ENCODE assay signal across 8 cellular contexts in the genomic region with DNA sequence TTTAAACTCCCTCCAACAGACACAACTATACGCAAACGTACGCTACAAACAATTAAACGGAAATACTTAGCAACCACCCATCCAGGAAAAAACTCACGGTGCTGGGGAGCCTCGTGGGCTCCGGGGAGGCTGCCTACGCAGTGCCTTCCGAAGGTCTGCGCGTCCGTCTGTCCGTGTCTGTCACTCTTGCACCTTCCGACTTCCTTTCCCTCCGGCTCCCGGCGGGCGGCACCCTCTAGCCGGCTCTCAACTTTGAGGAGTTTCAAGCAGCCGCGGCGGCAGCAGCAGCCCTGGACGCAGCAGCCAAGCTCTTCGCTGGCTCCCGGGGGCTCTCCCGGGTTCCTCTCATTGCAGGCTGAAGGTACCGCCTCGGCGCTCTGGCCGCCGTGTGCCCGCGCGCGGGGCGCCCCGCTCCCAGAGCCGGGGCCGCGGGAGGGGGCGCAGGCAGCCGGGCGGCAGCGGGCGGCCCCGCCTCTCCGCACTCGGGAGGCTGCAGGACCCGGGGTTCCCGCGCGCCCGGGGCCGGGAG. TPM values are rescaled to one million over a fixed set of nuclear protein-coding genes. Genes with fewer than 3 reads are reported as not detected.
DNase-seq lines count a peak whose midpoint lies in the region; ATAC-seq, FAIRE-seq and TF ChIP-seq lines count a peak whose summit lies in the region.

A gene with protein sequence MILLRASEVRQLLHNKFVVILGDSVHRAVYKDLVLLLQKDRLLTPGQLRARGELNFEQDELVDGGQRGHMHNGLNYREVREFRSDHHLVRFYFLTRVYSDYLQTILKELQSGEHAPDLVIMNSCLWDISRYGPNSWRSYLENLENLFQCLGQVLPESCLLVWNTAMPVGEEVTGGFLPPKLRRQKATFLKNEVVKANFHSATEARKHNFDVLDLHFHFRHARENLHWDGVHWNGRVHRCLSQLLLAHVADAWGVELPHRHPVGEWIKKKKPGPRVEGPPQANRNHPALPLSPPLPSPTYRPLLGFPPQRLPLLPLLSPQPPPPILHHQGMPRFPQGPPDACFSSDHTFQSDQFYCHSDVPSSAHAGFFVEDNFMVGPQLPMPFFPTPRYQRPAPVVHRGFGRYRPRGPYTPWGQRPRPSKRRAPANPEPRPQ (plus strand): TSS at position 257 of the 529 bp plus-strand sequence. CDS start 155,443 bp downstream, outside the sequence.

- ATAC-seq in GM21447 (IDR thresholded peaks at IDR 0.05; ENCODE audit: unreplicated experiment), result peak; percentile 61

- H3K9ac ChIP-seq in astrocyte (ENCODE audit: low read length), result peak within 1 kb of the TSS; percentile 97
- peak within 1 kb of the TSS; percentile 8 for H3K9ac ChIP-seq in iPS-15b (ENCODE audit: low read depth, low read length)
- H3K9ac ChIP-seq in skeletal muscle satellite cell (ENCODE audit: low read depth, low read length), result peak within 1 kb of the TSS; percentile 94

- H2AFZ ChIP-seq in astrocyte (ENCODE audit: low read depth, low read length), result peak within 1 kb of the TSS; percentile 38

- peaks cover 64% of the 10 kb centered on the region for H3K79me2 ChIP-seq in astrocyte (ENCODE audit: insufficient read depth, low read length)

- FAIRE-seq in astrocyte (lab: Jason Lieb, UNC), result no peak

- peaks cover 24% of the 10 kb centered on the region for H4K20me1 ChIP-seq in astrocyte (ENCODE audit: insufficient read depth, low read length)

- POLR2A ChIA-PET in Caco-2 (lab: Charles Lee), result no interaction called here

- no peaks in the 10 kb centered on the region for H3K9me3 Mint-ChIP-seq in Caco-2 (ENCODE audit: unreplicated experiment)
- peaks cover 2% of the 10 kb centered on the region for H3K9me3 Mint-ChIP-seq in astrocyte (ENCODE audit: unreplicated experiment)

- H3K4me1 Mint-ChIP-seq in Caco-2 (ENCODE audit: low read depth, unreplicated experiment) (peaks cover 35% of the 10 kb centered on the region), astrocyte (ENCODE audit: low read depth, unreplicated experiment) (peaks cover 51% of the 10 kb centered on the region)

- H3K4me1 ChIP-seq in Caco-2 (peaks cover 8% of the 10 kb centered on the region; the same call in 1 of the 2 replicates), astrocyte (ENCODE audit: insufficient read depth, low read length) (peaks cover 47% of the 10 kb centered on the region), iPS-15b (ENCODE audit: control insufficient read depth, insufficient read depth, low read length) (no peaks in the 10 kb centered on the region), skeletal muscle satellite cell (ENCODE audit: control insufficient read depth, insufficient read depth, low read length) (peaks cover 66% of the 10 kb centered on the region)

- peak within 1 kb of the TSS; percentile 72 for H3K4me3 ChIP-seq in Caco-2 (ENCODE audit: low read depth, low read length)
- H3K4me3 ChIP-seq in astrocyte (ENCODE audit: insufficient read depth, low read depth, low read length), result peak within 1 kb of the TSS; percentile 92
- peak within 1 kb of the TSS; percentile 84 for H3K4me3 ChIP-seq in iPS-15b (ENCODE audit: low read depth, low read length)
- H3K4me3 ChIP-seq in skeletal muscle satellite cell (ENCODE audit: low read length), result peak within 1 kb of the TSS; percentile 87

- H3K27me3 ChIP-seq in Caco-2 (replicated peaks; ENCODE audit: control insufficient read depth, insufficient read depth, low read length), result peaks cover 1% of the 10 kb centered on the region; the same call in 1 of the 2 replicates
- H3K27me3 ChIP-seq in astrocyte (ENCODE audit: insufficient read depth, low read length), result no peaks in the 10 kb centered on the region
- H3K27me3 ChIP-seq in iPS-15b (ENCODE audit: control insufficient read depth, insufficient read depth, low read length), result peaks cover 38% of the 10 kb centered on the region
- no peaks in the 10 kb centered on the region for H3K27me3 ChIP-seq in skeletal muscle satellite cell (ENCODE audit: control insufficient read depth, insufficient read depth, low read length)

- H3K36me3 Mint-ChIP-seq in Caco-2 (ENCODE audit: insufficient read depth, unreplicated experiment), result no peaks in the 10 kb centered on the region
- peaks cover 1% of the 10 kb centered on the region for H3K36me3 Mint-ChIP-seq in astrocyte (ENCODE audit: low read depth, unreplicated experiment)

- BruUV-seq in Caco-2 (replicated peaks; lab: Mats Ljungman, UMichigan), result no TSS peak

- H3K9me3 ChIP-seq in Caco-2, result no peaks in the 10 kb centered on the region
- H3K9me3 ChIP-seq in astrocyte (ENCODE audit: insufficient read depth, low read depth, low read length), result no peaks in the 10 kb centered on the region
- no peaks in the 10 kb centered on the region for H3K9me3 ChIP-seq in iPS-15b (ENCODE audit: control insufficient read depth, insufficient read depth, low read length)
- H3K9me3 ChIP-seq in skeletal muscle satellite cell (replicated peaks; ENCODE audit: low read length), result no peaks in the 10 kb centered on the region

- H3K27ac Mint-ChIP-seq in Caco-2 (ENCODE audit: unreplicated experiment), result peak within 1 kb of the TSS; percentile 27
- peak within 1 kb of the TSS; percentile 86 for H3K27ac Mint-ChIP-seq in astrocyte (ENCODE audit: unreplicated experiment)

- CTCF ChIA-PET in Caco-2 (lab: Charles Lee), result interaction anchor here (0.5 to 3.1 kb wide), 8 partner anchors 22 to 318 kb away, joined by 3 to 16 read pairs (median 4); no protein-coding TSS in a partner anchor

- H3K4me3 Mint-ChIP-seq in Caco-2 (ENCODE audit: unreplicated experiment) (peak within 1 kb of the TSS; percentile 82), astrocyte (ENCODE audit: unreplicated experiment) (peak within 1 kb of the TSS; percentile 91)

- H3K27ac ChIP-seq in astrocyte (ENCODE audit: low read depth, low read length), result peak within 1 kb of the TSS; percentile 97

- H3K36me3 ChIP-seq in Caco-2 (ENCODE audit: control insufficient read depth, insufficient read depth, low read length) (no peaks in the 10 kb centered on the region), astrocyte (ENCODE audit: insufficient read depth, low read length) (peaks cover 15% of the 10 kb centered on the region), iPS-15b (ENCODE audit: control insufficient read depth, insufficient read depth, low read length) (no peaks in the 10 kb centered on the region), skeletal muscle satellite cell (ENCODE audit: insufficient read depth, low read length) (peaks cover 7% of the 10 kb centered on the region)

- peaks cover 7% of the 10 kb centered on the region for H3K27me3 Mint-ChIP-seq in Caco-2 (ENCODE audit: insufficient read depth, unreplicated experiment)
- H3K27me3 Mint-ChIP-seq in astrocyte (ENCODE audit: low read depth, unreplicated experiment), result peaks cover 9% of the 10 kb centered on the region

- DNase-seq in Caco-2 (peak; percentile 78 to 85), LHCN-M2 (ENCODE audit: low read depth) (peak; percentile 83), astrocyte (ENCODE audit: low read depth) (peak; percentile 46), A172 (ENCODE audit: low spot score) (no peak)

- peak within 1 kb of the TSS; percentile 93 for H3K4me2 ChIP-seq in astrocyte (ENCODE audit: low read length)
- peak within 1 kb of the TSS; percentile 95 for H3K4me2 ChIP-seq in skeletal muscle satellite cell (ENCODE audit: low read length)

- peak in 1 of 2 experiments; percentile 66 for TF ChIP-seq CTCF in Caco-2 (IDR thresholded peaks at IDR 0.05; ENCODE audit: insufficient read depth in 1 of 2, low read depth in 1 of 2, low read length in 1 of 2, severe bottlenecking in 1 of 2, unreplicated experiment in 1 of 2)
- no peak for TF ChIP-seq CTCF in astrocyte (IDR thresholded peaks at IDR 0.05; ENCODE audit: insufficient read depth, low read depth, low read length)

- intact Hi-C loops in Caco-2 (cut with micrococcal nuclease; ENCODE audit: unreplicated experiment), result loop anchor here (1.0 to 2.0 kb wide), 5 partner anchors 41 to 317 kb away; no protein-coding TSS in a partner anchor
- intact Hi-C loops in T-helper 2 cell treated with Interferon-gamma antibody and Interleukin-4, amounts not matched to agents 100 ng/mL and 5 ng/mL, for 36 hours (cut with micrococcal nuclease), result loop anchor here (1.0 to 2.0 kb wide), 2 partner anchors 227 to 318 kb away; no protein-coding TSS in a partner anchor

RNA-seq across cellular contexts. Expression of the gene that starts here (rescaled TPM):
- total RNA-seq in Caco-2 (2022), result 7.0 and 7.8 TPM in 2 replicates
- total RNA-seq in LHCN-M2 (2014; rRNA removed), result 0.64 and 0.80 TPM in 2 replicates
- polyA plus RNA-seq in LHCN-M2 (2012), result 6.3 TPM
- total RNA-seq in T-helper 2 cell treated with Interferon-gamma antibody and Interleukin-4, amounts not matched to agents 100 ng/mL and 5 ng/mL, for 36 hours, result 38.8 and 42.3 TPM in 2 replicates
- 1.8 and 2.4 TPM in 2 replicates for total RNA-seq in astrocyte
- 0.22 and 0.25 TPM in 2 replicates for total RNA-seq in skeletal muscle satellite cell (2012; rRNA removed)
- total RNA-seq in A172 (2014; rRNA removed; shearing (Covaris generic)), result 0.34 and 0.52 TPM in 2 replicates

Comparison
In these comparisons a context has a peak if more than half of its experiments do, and no peak if none do; other contexts are left out.
1. H3K9ac ChIP-seq: peak in every context shown above with its lines; median percentile 97 in astrocyte; 94 in skeletal muscle satellite cell; 8 in iPS-15b.